ENCODE assay signal across 23 cellular contexts in the genomic region with DNA sequence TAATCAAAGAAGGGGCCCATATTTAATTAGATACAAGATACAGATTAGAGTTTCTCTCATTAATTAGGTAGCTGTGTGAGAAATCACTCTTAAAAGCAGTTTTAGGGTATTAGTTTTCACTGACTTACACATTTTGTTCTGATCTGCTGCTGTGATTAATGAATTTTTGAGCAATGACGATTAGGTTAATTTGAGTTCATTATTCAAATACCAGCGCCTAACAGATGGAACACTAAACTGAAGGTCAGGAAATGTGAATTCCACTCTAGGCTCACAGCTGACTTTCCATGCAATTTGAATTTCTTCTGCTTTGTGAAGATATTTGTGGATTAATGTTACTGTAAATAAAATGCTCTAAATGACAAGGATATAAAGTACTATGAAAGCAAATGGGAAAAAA.
DNase-seq lines count a peak whose midpoint lies in the region; ATAC-seq, FAIRE-seq and TF ChIP-seq lines count a peak whose summit lies in the region.
"Had no signal": no experiment of that assay in that cellular context is flagged by ENCODE, and none has a peak within 500 bp of the region (broad histone marks: within the 10 kb centered on the region; RNA-seq: fewer than 3 reads in every experiment).

No MANE protein-coding gene starts in this region.

- no peaks in the 10 kb centered on the region for H3K9me1 ChIP-seq in keratinocyte (ENCODE audit: control insufficient read depth, extremely low read depth, insufficient read depth, low read length)

- TF ChIP-seq EP300 in sigmoid colon (IDR thresholded peaks at IDR 0.05): no peak

- ATAC-seq in GM18868 (IDR thresholded peaks at IDR 0.05; ENCODE audit: unreplicated experiment): no peak
- ATAC-seq in effector memory CD8-positive, alpha-beta T cell (replicated peaks): no peak
- ATAC-seq: activated CD4-positive, CD25-positive, alpha-beta regulatory T cell treated with anti-CD3 and anti-CD28 coated beads, Interleukin-2, amount 50 U/mL, for 24 hours; activated CD8-positive, alpha-beta memory T cell treated with anti-CD3 and anti-CD28 coated beads, Interleukin-2, amount 10 ng/mL, durations not matched to agents 7 days and 5 days; left colon had no signal

- no peaks in the 10 kb centered on the region for H3K9me3 Mint-ChIP-seq in astrocyte (ENCODE audit: unreplicated experiment)
- peaks cover 0 to 3% of the 10 kb centered on the region in 2 donors for H3K9me3 Mint-ChIP-seq in effector memory CD8-positive, alpha-beta T cell

- no peak overlapping the region for H3K27ac ChIP-seq in astrocyte (ENCODE audit: low read depth, low read length)
- no peak overlapping the region for H3K27ac ChIP-seq in keratinocyte (ENCODE audit: control insufficient read depth, insufficient read depth, low read length)
- H3K27ac ChIP-seq in sigmoid colon: peak overlapping the region; percentile 28 to 68 (median 59)
- H3K27ac ChIP-seq: BLaER1 treated with 17β-estradiol and CSF1 and Interleukin-3, amounts not matched to agents 10 nM and 100 nM; RWPE1; spleen; upper lobe of left lung had no signal

- no peaks in the 10 kb centered on the region for H3K27me3 ChIP-seq in astrocyte (ENCODE audit: insufficient read depth, low read length)
- H3K27me3 ChIP-seq in keratinocyte (ENCODE audit: control insufficient read depth, extremely low read depth, insufficient read depth, low read length): no peaks in the 10 kb centered on the region
- no peaks in the 10 kb centered on the region for H3K27me3 ChIP-seq in sigmoid colon
- H3K27me3 ChIP-seq: BLaER1 treated with 17β-estradiol and CSF1 and Interleukin-3, amounts not matched to agents 10 nM and 100 nM; esophagus squamous epithelium; spleen; upper lobe of left lung had no signal

- H3K4me3 Mint-ChIP-seq in astrocyte (ENCODE audit: unreplicated experiment): no peak overlapping the region
- H3K4me3 Mint-ChIP-seq in effector memory CD8-positive, alpha-beta T cell: no peak overlapping the region
- H3K4me3 Mint-ChIP-seq: activated CD8-positive, alpha-beta memory T cell treated with anti-CD3 and anti-CD28 coated beads, Interleukin-2, amount 10 ng/mL, durations not matched to agents 7 days and 5 days had no signal

- DNase-seq in DMS 273 (lab: John Stamatoyannopoulos, UW; ENCODE audit: unreplicated experiment): peak; percentile 54
- DNase-seq in DMS 273 treated with DMSO at 0.1 percent for 48 hours (lab: John Stamatoyannopoulos, UW): no peak
- DNase-seq in astrocyte (ENCODE audit: low read depth): peak; percentile 22
- no peak for DNase-seq in keratinocyte (ENCODE audit: low read depth, low spot score)
- DNase-seq in sigmoid colon: no peak
- no peak for DNase-seq in NCI-H1417 treated with DMSO at 0.1 percent for 48 hours (lab: John Stamatoyannopoulos, UW)
- no peak for DNase-seq in effector memory CD8-positive, alpha-beta T cell
- DNase-seq: activated CD8-positive, alpha-beta memory T cell treated with anti-CD3 and anti-CD28 coated beads, Interleukin-2, amount 10 ng/mL, durations not matched to agents 7 days and 5 days; activated gamma-delta T cell treated with Interleukin-2 at 50 U/mL for 16 hours; anterior cingulate cortex; cortex of kidney; DMS153; esophagus squamous epithelium; left colon; spleen; stimulated activated naive CD4-positive, alpha-beta T cell treated with Interleukin-2 at 50 U/mL for 16 hours; T-helper 1 cell; upper lobe of left lung had no signal

- H3K4me3 ChIP-seq in astrocyte (ENCODE audit: insufficient read depth, low read depth, low read length) (no peak overlapping the region), keratinocyte (ENCODE audit: control insufficient read depth in 2 of 3, extremely low read depth in 1 of 3, insufficient read depth in 2 of 3, low read depth in 1 of 3, low read length in 3 of 3) (peak overlapping the region in 1 of 3 experiments; percentile 12), sigmoid colon (no peak overlapping the region)
- H3K4me3 ChIP-seq: BLaER1 treated with 17β-estradiol and CSF1 and Interleukin-3, amounts not matched to agents 10 nM and 100 nM; esophagus squamous epithelium; spleen; upper lobe of left lung had no signal

- FAIRE-seq in astrocyte (lab: Jason Lieb, UNC): no peak
- FAIRE-seq in keratinocyte (lab: Jason Lieb, UNC): peak; percentile 44
- FAIRE-seq: GM19239 had no signal

- no peak overlapping the region for H3K27ac Mint-ChIP-seq in astrocyte (ENCODE audit: unreplicated experiment)
- H3K27ac Mint-ChIP-seq in effector memory CD8-positive, alpha-beta T cell: no peak overlapping the region
- H3K27ac Mint-ChIP-seq: activated CD8-positive, alpha-beta memory T cell treated with anti-CD3 and anti-CD28 coated beads, Interleukin-2, amount 10 ng/mL, durations not matched to agents 7 days and 5 days had no signal

- H3K4me2 ChIP-seq in astrocyte (ENCODE audit: low read length) (no peak overlapping the region), keratinocyte (ENCODE audit: control insufficient read depth, extremely low read depth, insufficient read depth, low read depth, low read length) (peak overlapping the region; percentile 29)
- H3K4me2 ChIP-seq: BLaER1 treated with 17β-estradiol and CSF1 and Interleukin-3, amounts not matched to agents 10 nM and 100 nM had no signal

- H3K36me3 ChIP-seq in astrocyte (ENCODE audit: insufficient read depth, low read length) (no peaks in the 10 kb centered on the region), keratinocyte (ENCODE audit: control insufficient read depth in 2 of 2, extremely low read depth in 1 of 2, insufficient read depth in 2 of 2, low read length in 2 of 2) (no peaks in the 10 kb centered on the region), sigmoid colon (no peaks in the 10 kb centered on the region)
- H3K36me3 ChIP-seq: BLaER1 treated with 17β-estradiol and CSF1 and Interleukin-3, amounts not matched to agents 10 nM and 100 nM; esophagus squamous epithelium; spleen; upper lobe of left lung had no signal

- dilution Hi-C loops in keratinocyte (cut with MboI; ENCODE audit: extremely low pct_ligation_motif_present, low sequenced_read_pairs): no loop called here

- WGBS in sigmoid colon, 2 donors: 82 to 86% methylated on average over 2 of the region's 2 CpGs

- H3K79me2 ChIP-seq in astrocyte (ENCODE audit: insufficient read depth, low read length) (no peaks in the 10 kb centered on the region), keratinocyte (ENCODE audit: control insufficient read depth, insufficient read depth, low read length) (no peaks in the 10 kb centered on the region)

- H4K20me1 ChIP-seq in astrocyte (ENCODE audit: insufficient read depth, low read length): no peaks in the 10 kb centered on the region
- H4K20me1 ChIP-seq in keratinocyte (ENCODE audit: control insufficient read depth, extremely low read depth, insufficient read depth, low read length): no peaks in the 10 kb centered on the region
- H4K20me1 ChIP-seq: BLaER1 treated with 17β-estradiol and CSF1 and Interleukin-3, amounts not matched to agents 10 nM and 100 nM had no signal

- H3K4me1 ChIP-seq in astrocyte (ENCODE audit: insufficient read depth, low read length) (peaks cover 12% of the 10 kb centered on the region), keratinocyte (ENCODE audit: control insufficient read depth, extremely low read depth, insufficient read depth, low read length) (peaks cover 25% of the 10 kb centered on the region), sigmoid colon (peaks cover 0 to 32% (median 25%) of the 10 kb centered on the region in 4 donors)
- H3K4me1 ChIP-seq: upper lobe of left lung had no signal

- intact Hi-C loops in sigmoid colon (cut with DNase I): no loop called here

- no peak overlapping the region for H3K9ac ChIP-seq in astrocyte (ENCODE audit: low read length)
- no peak overlapping the region for H3K9ac ChIP-seq in keratinocyte (ENCODE audit: control insufficient read depth, extremely low read depth, insufficient read depth, low read length)
- H3K9ac ChIP-seq: BLaER1 treated with 17β-estradiol and CSF1 and Interleukin-3, amounts not matched to agents 10 nM and 100 nM had no signal

- H3K9me3 ChIP-seq in astrocyte (ENCODE audit: insufficient read depth, low read depth, low read length) (no peaks in the 10 kb centered on the region), keratinocyte (ENCODE audit: control insufficient read depth, low read depth, low read length) (no peaks in the 10 kb centered on the region), sigmoid colon (no peaks in the 10 kb centered on the region)
- H3K9me3 ChIP-seq: esophagus squamous epithelium, spleen had no signal

- TF ChIP-seq CTCF in astrocyte (IDR thresholded peaks at IDR 0.05; ENCODE audit: insufficient read depth, low read depth, low read length): no peak
- TF ChIP-seq CTCF in keratinocyte (optimal IDR thresholded peaks at IDR 0.05 in 1 of 3, IDR thresholded peaks at IDR 0.05 in 1 of 3, conservative IDR thresholded peaks at IDR 0.05 in 1 of 3; ENCODE audit: extremely low read depth in 1 of 3, insufficient read depth in 2 of 3, low read length in 3 of 3): no peak
- TF ChIP-seq CTCF in sigmoid colon (IDR thresholded peaks at IDR 0.05): no peak

- peaks cover 21% of the 10 kb centered on the region for H3K4me1 Mint-ChIP-seq in astrocyte (ENCODE audit: low read depth, unreplicated experiment)
- peaks cover 4% of the 10 kb centered on the region in 2 donors for H3K4me1 Mint-ChIP-seq in effector memory CD8-positive, alpha-beta T cell (ENCODE audit: low read depth in 2 of 2)

- H3K27me3 Mint-ChIP-seq in astrocyte (ENCODE audit: low read depth, unreplicated experiment): no peaks in the 10 kb centered on the region
- H3K27me3 Mint-ChIP-seq in effector memory CD8-positive, alpha-beta T cell: no peaks in the 10 kb centered on the region
- H3K27me3 Mint-ChIP-seq: activated CD8-positive, alpha-beta memory T cell treated with anti-CD3 and anti-CD28 coated beads, Interleukin-2, amount 10 ng/mL, durations not matched to agents 7 days and 5 days had no signal

- TF ChIP-seq POLR2A in sigmoid colon (IDR thresholded peaks at IDR 0.05): no peak

- peaks cover 2% of the 10 kb centered on the region for H3K36me3 Mint-ChIP-seq in astrocyte (ENCODE audit: low read depth, unreplicated experiment)
- H3K36me3 Mint-ChIP-seq in effector memory CD8-positive, alpha-beta T cell (ENCODE audit: insufficient read depth): no peaks in the 10 kb centered on the region
- H3K36me3 Mint-ChIP-seq: activated CD8-positive, alpha-beta memory T cell treated with anti-CD3 and anti-CD28 coated beads, Interleukin-2, amount 10 ng/mL, durations not matched to agents 7 days and 5 days had no signal

- H2AFZ ChIP-seq in astrocyte (ENCODE audit: low read depth, low read length) (no peak overlapping the region), keratinocyte (ENCODE audit: control insufficient read depth, low read length) (peak overlapping the region; percentile 24)

Comparison
In these comparisons a context has a peak if more than half of its experiments do, and no peak if none do; other contexts are left out.
1. DNase-seq: peak in DMS 273 (single experiment) and astrocyte (single experiment); none in DMS 273 treated with DMSO at 0.1 percent for 48 hours (single experiment), keratinocyte (single experiment), sigmoid colon (single experiment), NCI-H1417 treated with DMSO at 0.1 percent for 48 hours (single experiment) and effector memory CD8-positive, alpha-beta T cell (0 of 3).
2. H3K27ac ChIP-seq: peak in sigmoid colon (4 of 4); none in astrocyte (single experiment) and keratinocyte (single experiment).